ENCODE assay signal across 21 cellular contexts in genomic region chr1:110877364-110877763, GRCh38. TPM values are rescaled to one million over a fixed set of nuclear protein-coding genes. Genes with fewer than 3 reads are reported as not detected.
DNase-seq lines count a peak whose midpoint lies in the region; ATAC-seq and TF ChIP-seq lines count a peak whose summit lies in the region.
"Had no signal": no experiment of that assay in that cellular context is flagged by ENCODE, and none has a peak within 500 bp of the region (broad histone marks: within the 10 kb centered on the region; RNA-seq: fewer than 3 reads in every experiment).

No MANE protein-coding gene starts in this region.

- H4K20me1 ChIP-seq in DND-41 (ENCODE audit: insufficient read depth, low read length) = peaks cover 13% of the 10 kb centered on the region; the same call in 1 of the 2 replicates

- H3K36me3 ChIP-seq in DND-41 (ENCODE audit: insufficient read depth, low read length) = peaks cover 6% of the 10 kb centered on the region
- no peaks in the 10 kb centered on the region for H3K36me3 ChIP-seq in gastrocnemius medialis
- H3K36me3 ChIP-seq in transverse colon = no peaks in the 10 kb centered on the region
- H3K36me3 ChIP-seq: colonic mucosa had no signal

- H3K27ac Mint-ChIP-seq in CD14-positive monocyte = peak overlapping the region; percentile 48 to 85 (median 75)
- peak overlapping the region; percentile 85 for H3K27ac Mint-ChIP-seq in T-helper 1 cell treated with Interleukin-12 subunit alpha and Interleukin-12 subunit beta and Interleukin-4 antibody, amounts not matched to agents 30 μg/mL and 1 μg/mL, for 36 hours
- H3K27ac Mint-ChIP-seq in immature natural killer cell = peak overlapping the region; percentile 95 to 99 (median 96)

- intact Hi-C loops in CD14-positive monocyte (cut with micrococcal nuclease) (loop anchor here (5.0 to 10.0 kb wide), 3 partner anchors 87 to 325 kb away; partner anchors contain the start of genes DENND2D (in 1 of the 2) and LRIF1 (in 1 of the 2)), gastrocnemius medialis (cut with DNase I; ENCODE audit: low total_unique reads) (no loop called here), transverse colon (cut with DNase I; ENCODE audit: low total_unique reads) (no loop called here)

- ATAC-seq in DND-41 (ENCODE audit: insufficient read depth, low read depth) (no peak), gastrocnemius medialis (no peak), GM19351 (IDR thresholded peaks at IDR 0.05; ENCODE audit: unreplicated experiment) (no peak)
- ATAC-seq: esophagus mucosa had no signal

- in situ Hi-C loops in gastrocnemius medialis (cut with MboI; ENCODE audit: low sequenced_read_pairs in 4 of 4) = no loop called here
- in situ Hi-C loops in transverse colon (cut with MboI; ENCODE audit: low pct_ligation_motif_present in 1 of 4, low pct_unique_long_range_greater_than_20kb in 1 of 4, low sequenced_read_pairs in 3 of 4) = no loop called here

- peak overlapping the region; percentile 25; the same call in 1 of the 2 replicates for H3K4me2 ChIP-seq in DND-41 (ENCODE audit: insufficient read depth, low read length)

- no peak overlapping the region for H3K27ac ChIP-seq in DND-41 (ENCODE audit: low read length)
- no peak overlapping the region for H3K27ac ChIP-seq in gastrocnemius medialis
- no peak overlapping the region for H3K27ac ChIP-seq in transverse colon
- H3K27ac ChIP-seq: colonic mucosa, SK-N-MC had no signal

- WGBS in transverse colon (ENCODE audit: low coverage in 1 of 2), 2 donors = 68 to 71% methylated on average over 3 to 6 of the region's 6 CpGs

- H3K4me1 ChIP-seq in DND-41 (ENCODE audit: insufficient read depth, low read length) = peaks cover 88% of the 10 kb centered on the region
- H3K4me1 ChIP-seq in gastrocnemius medialis = no peaks in the 10 kb centered on the region
- H3K4me1 ChIP-seq in transverse colon = no peaks in the 10 kb centered on the region
- H3K4me1 ChIP-seq: colonic mucosa had no signal

- peaks cover 98% of the 10 kb centered on the region for H3K79me2 ChIP-seq in DND-41 (ENCODE audit: insufficient read depth, low read length)

- H3K27me3 Mint-ChIP-seq in CD14-positive monocyte (ENCODE audit: low read depth in 3 of 3) = peaks cover 0 to 3% (median 0%) of the 10 kb centered on the region in 3 donors
- H3K27me3 Mint-ChIP-seq in T-helper 1 cell treated with Interleukin-12 subunit alpha and Interleukin-12 subunit beta and Interleukin-4 antibody, amounts not matched to agents 30 μg/mL and 1 μg/mL, for 36 hours (ENCODE audit: low read depth) = no peaks in the 10 kb centered on the region
- H3K27me3 Mint-ChIP-seq in immature natural killer cell (ENCODE audit: low read depth in 3 of 3) = peaks cover 0 to 17% (median 3%) of the 10 kb centered on the region in 3 donors

- TF ChIP-seq CTCF in CD14-positive monocyte (IDR thresholded peaks at IDR 0.05) (no peak), DND-41 (IDR thresholded peaks at IDR 0.05; ENCODE audit: borderline replicate concordance, extremely low read depth, low read length, poor library complexity, severe bottlenecking) (no peak), gastrocnemius medialis (IDR thresholded peaks at IDR 0.05 in 4 of 5, conservative IDR thresholded peaks at IDR 0.05 in 1 of 5) (no peak), transverse colon (IDR thresholded peaks at IDR 0.05) (no peak)

- H3K27me3 ChIP-seq in DND-41 (ENCODE audit: insufficient read depth, low read length, poor library complexity) (no peaks in the 10 kb centered on the region), gastrocnemius medialis (no peaks in the 10 kb centered on the region), transverse colon (no peaks in the 10 kb centered on the region)
- H3K27me3 ChIP-seq: colonic mucosa had no signal

- H3K4me3 ChIP-seq in DND-41 (ENCODE audit: low read depth in 1 of 2, low read length in 2 of 2) = no peak overlapping the region
- H3K4me3 ChIP-seq in gastrocnemius medialis = no peak overlapping the region
- peak overlapping the region in 1 of 4 donors; percentile 24 for H3K4me3 ChIP-seq in transverse colon
- H3K4me3 ChIP-seq: colonic mucosa, SK-N-MC had no signal

- no peaks in the 10 kb centered on the region for H3K9me3 ChIP-seq in DND-41 (ENCODE audit: insufficient read depth, low read length, severe bottlenecking)
- H3K9me3 ChIP-seq in gastrocnemius medialis = no peaks in the 10 kb centered on the region
- H3K9me3 ChIP-seq in transverse colon = no peaks in the 10 kb centered on the region
- H3K9me3 ChIP-seq: colonic mucosa had no signal

- H3K4me3 Mint-ChIP-seq in CD14-positive monocyte (peak overlapping the region; percentile 64 to 83), immature natural killer cell (peak overlapping the region; percentile 82 to 99 (median 98))
- peak overlapping the region; percentile 98 for H3K4me3 Mint-ChIP-seq in T-helper 1 cell treated with Interleukin-12 subunit alpha and Interleukin-12 subunit beta and Interleukin-4 antibody, amounts not matched to agents 30 μg/mL and 1 μg/mL, for 36 hours

- no peak for TF ChIP-seq EP300 in transverse colon (IDR thresholded peaks at IDR 0.05; ENCODE audit: low read depth)

- TF ChIP-seq POLR2A in gastrocnemius medialis (IDR thresholded peaks at IDR 0.05) (no peak), transverse colon (IDR thresholded peaks at IDR 0.05) (no peak)

- H2AFZ ChIP-seq in DND-41 (ENCODE audit: low read depth, low read length) = no peak overlapping the region

- DNase-seq in CD14-positive monocyte (ENCODE audit: low spot score) (no peak), DND-41 (no peak), immature natural killer cell (no peak), gastrocnemius medialis (no peak), transverse colon (no peak), A172 (ENCODE audit: low spot score) (no peak)
- DNase-seq: activated CD8-positive, alpha-beta memory T cell treated with anti-CD3 and anti-CD28 coated beads, Interleukin-2, amount 50 U/mL, for 4 hours; aorta; colonic mucosa; EL; glutamatergic neuron; HCEC 1CT; islet precursor cell; midbrain; NCI-H2171; stimulated activated naive CD4-positive, alpha-beta T cell had no signal

- H3K4me1 Mint-ChIP-seq in CD14-positive monocyte (peaks cover 72% of the 10 kb centered on the region), immature natural killer cell (peaks cover 72 to 84% of the 10 kb centered on the region in 2 donors)
- peaks cover 50% of the 10 kb centered on the region for H3K4me1 Mint-ChIP-seq in T-helper 1 cell treated with Interleukin-12 subunit alpha and Interleukin-12 subunit beta and Interleukin-4 antibody, amounts not matched to agents 30 μg/mL and 1 μg/mL, for 36 hours (ENCODE audit: low read depth)

- peaks cover 38 to 47% of the 10 kb centered on the region in 2 donors for H3K36me3 Mint-ChIP-seq in CD14-positive monocyte
- H3K36me3 Mint-ChIP-seq in T-helper 1 cell treated with Interleukin-12 subunit alpha and Interleukin-12 subunit beta and Interleukin-4 antibody, amounts not matched to agents 30 μg/mL and 1 μg/mL, for 36 hours (ENCODE audit: low read depth) = peaks cover 51% of the 10 kb centered on the region
- H3K36me3 Mint-ChIP-seq in immature natural killer cell = peaks cover 11 to 15% (median 13%) of the 10 kb centered on the region in 3 donors

- no peak overlapping the region for H3K9ac ChIP-seq in DND-41 (ENCODE audit: low read depth, low read length)

- H3K9me3 Mint-ChIP-seq in CD14-positive monocyte = peaks cover 0 to 2% (median 0%) of the 10 kb centered on the region in 7 donors
- no peaks in the 10 kb centered on the region for H3K9me3 Mint-ChIP-seq in T-helper 1 cell treated with Interleukin-12 subunit alpha and Interleukin-12 subunit beta and Interleukin-4 antibody, amounts not matched to agents 30 μg/mL and 1 μg/mL, for 36 hours
- H3K9me3 Mint-ChIP-seq in immature natural killer cell = no peaks in the 10 kb centered on the region

RNA-seq across cellular contexts. Expression of gene CD53, which starts 4.4 kb away (rescaled TPM):
- 1,000 to 10,000 TPM; 1,107 to 1,222 TPM for polyA plus RNA-seq in CD14-positive monocyte
- 1,000 to 10,000 TPM in 2 of 3 donors, 100 to 1,000 TPM in 1; 997 to 1,455 (median 1,434) TPM for polyA plus RNA-seq in immature natural killer cell
- total RNA-seq in gastrocnemius medialis = 1 to 10 TPM; 2.2 to 7.5 (median 6.0) TPM
- total RNA-seq in transverse colon = 10 to 100 TPM in 3 of 4 donors, not detected in 1; 18.6 to 71.6 (median 25.4) TPM
- not detected in 2 replicates for total RNA-seq in A172 (2014; rRNA removed; shearing (Covaris generic))
- polyA plus RNA-seq: BJ had no signal

Comparison
In these comparisons a context has a peak if more than half of its experiments do, and no peak if none do; other contexts are left out.
1. intact Hi-C loops: an anchor here in CD14-positive monocyte (5.0 to 10.0 kb wide); none called in gastrocnemius medialis and transverse colon.